10 cellular contexts compared by ENCODE assay signal in the genomic region with DNA sequence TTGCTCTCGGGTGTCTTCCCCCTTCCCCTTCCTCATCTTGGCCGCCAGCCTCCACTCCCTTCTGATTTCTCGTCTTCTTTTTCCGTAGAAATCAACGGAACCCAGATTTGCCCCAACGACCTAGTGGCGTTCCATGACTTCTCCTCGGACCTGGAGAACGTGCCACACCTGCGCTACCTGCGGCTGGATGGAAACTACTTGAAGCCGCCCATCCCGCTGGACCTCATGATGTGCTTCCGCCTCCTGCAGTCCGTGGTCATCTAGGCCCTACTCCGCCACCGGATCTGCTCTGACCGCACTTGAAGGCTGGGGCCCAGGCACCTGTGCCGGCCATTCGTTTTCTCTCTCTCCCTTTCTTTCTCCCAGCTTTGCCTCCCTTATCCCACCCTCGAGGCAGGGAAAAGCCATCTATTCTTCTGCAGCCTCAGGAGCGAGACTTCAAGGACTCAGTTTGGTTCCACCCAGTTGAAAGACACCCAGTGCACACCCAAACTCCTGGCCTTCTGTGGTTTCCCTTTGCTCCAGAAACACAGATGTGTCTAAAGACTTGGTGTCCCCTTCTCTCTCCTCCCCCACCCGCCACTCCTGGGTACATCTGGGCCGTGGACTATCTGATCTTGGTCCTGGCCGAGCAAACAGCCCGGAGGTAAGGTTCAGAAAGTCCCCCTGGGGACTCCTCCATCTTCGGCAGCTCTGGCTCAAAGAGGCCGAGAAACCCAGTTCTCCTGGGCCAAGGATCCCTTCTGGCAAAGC. TPM values are rescaled to one million over a fixed set of nuclear protein-coding genes. Genes with fewer than 3 reads are reported as not detected.
DNase-seq lines count a peak whose midpoint lies in the region; ATAC-seq, FAIRE-seq and TF ChIP-seq lines count a peak whose summit lies in the region.
"Had no signal": no experiment of that assay in that cellular context is flagged by ENCODE, and none has a peak within 500 bp of the region (broad histone marks: within the 10 kb centered on the region; RNA-seq: fewer than 3 reads in every experiment).

No MANE protein-coding gene starts in this region.

- no peak for ATAC-seq in stimulated activated naive CD8-positive, alpha-beta T cell treated with anti-CD3 and anti-CD28 coated beads, Interleukin-15, Interleukin-2, amounts not matched to agents 100 U/mL and 50 U/mL, for 24 hours
- ATAC-seq in naive B cell (ENCODE audit: low read depth in 2 of 2) = no peak

- intact Hi-C loops in colonic mucosa (cut with DNase I) = loop anchor here (2.0 to 10.0 kb wide), 3 partner anchors 46 to 222 kb away; no protein-coding TSS in a partner anchor

- no peaks in the 10 kb centered on the region for H3K9me3 Mint-ChIP-seq in stimulated activated naive CD8-positive, alpha-beta T cell treated with anti-CD3 and anti-CD28 coated beads, Interleukin-15, Interleukin-2, amounts not matched to agents 100 ng/mL and 50 ng/mL, for 24 hours
- no peaks in the 10 kb centered on the region for H3K9me3 Mint-ChIP-seq in naive B cell

- no peaks in the 10 kb centered on the region for H3K27me3 Mint-ChIP-seq in stimulated activated naive CD8-positive, alpha-beta T cell treated with anti-CD3 and anti-CD28 coated beads, Interleukin-15, Interleukin-2, amounts not matched to agents 100 ng/mL and 50 ng/mL, for 24 hours
- peaks cover 0 to 12% (median 10%) of the 10 kb centered on the region in 3 donors for H3K27me3 Mint-ChIP-seq in naive B cell

- H3K4me3 Mint-ChIP-seq in stimulated activated naive CD8-positive, alpha-beta T cell treated with anti-CD3 and anti-CD28 coated beads, Interleukin-15, Interleukin-2, amounts not matched to agents 100 ng/mL and 50 ng/mL, for 24 hours = peak overlapping the region; percentile 74
- H3K4me3 Mint-ChIP-seq in naive B cell = peak overlapping the region; percentile 36 to 90 (median 84)

- H3K4me3 ChIP-seq in colonic mucosa = no peak overlapping the region

- peaks cover 3% of the 10 kb centered on the region for H3K4me1 ChIP-seq in colonic mucosa

- peak overlapping the region; percentile 36 to 71 for H3K9ac ChIP-seq in colonic mucosa (ENCODE audit: low read depth in 2 of 2, low read length in 2 of 2)

- FAIRE-seq in frontal cortex (lab: Jason Lieb, UNC) = no peak

- peaks cover 3% of the 10 kb centered on the region for H3K4me1 Mint-ChIP-seq in stimulated activated naive CD8-positive, alpha-beta T cell treated with anti-CD3 and anti-CD28 coated beads, Interleukin-15, Interleukin-2, amounts not matched to agents 100 ng/mL and 50 ng/mL, for 24 hours (ENCODE audit: low read depth)
- H3K4me1 Mint-ChIP-seq in naive B cell = peaks cover 10 to 13% (median 12%) of the 10 kb centered on the region in 3 donors

- no peak for DNase-seq in stimulated activated naive CD8-positive, alpha-beta T cell treated with anti-CD3 and anti-CD28 coated beads, Interleukin-15, Interleukin-2, amounts not matched to agents 100 U/mL and 50 U/mL, for 24 hours
- DNase-seq in colonic mucosa = no peak
- no peak for DNase-seq in naive B cell
- DNase-seq in NCI-H82 treated with DMSO at 0.1 percent for 48 hours (lab: John Stamatoyannopoulos, UW; ENCODE audit: unreplicated experiment) = no peak
- no peak for DNase-seq in SKM-1 (lab: John Stamatoyannopoulos, UW; ENCODE audit: unreplicated experiment)
- no peak for DNase-seq in AG08395 (ENCODE audit: low spot score)
- no peak for DNase-seq in frontal cortex (ENCODE audit: low spot score in 2 of 2)

- peak overlapping the region; percentile 56 for H3K27ac ChIP-seq in colonic mucosa

- peak overlapping the region; percentile 53 for H3K27ac Mint-ChIP-seq in stimulated activated naive CD8-positive, alpha-beta T cell treated with anti-CD3 and anti-CD28 coated beads, Interleukin-15, Interleukin-2, amounts not matched to agents 100 ng/mL and 50 ng/mL, for 24 hours
- H3K27ac Mint-ChIP-seq in naive B cell = peak overlapping the region in 2 of 6 donors; percentile 37 to 81
- H3K27ac Mint-ChIP-seq: activated CD8-positive, alpha-beta memory T cell treated with anti-CD3 and anti-CD28 coated beads, Interleukin-2, amount 10 ng/mL, durations not matched to agents 7 days and 5 days had no signal

- TF ChIP-seq CTCF in colonic mucosa (IDR thresholded peaks at IDR 0.05) = no peak

- H3K9me3 ChIP-seq in colonic mucosa = no peaks in the 10 kb centered on the region

- no peaks in the 10 kb centered on the region for H3K36me3 Mint-ChIP-seq in stimulated activated naive CD8-positive, alpha-beta T cell treated with anti-CD3 and anti-CD28 coated beads, Interleukin-15, Interleukin-2, amounts not matched to agents 100 ng/mL and 50 ng/mL, for 24 hours (ENCODE audit: low read depth)
- H3K36me3 Mint-ChIP-seq in naive B cell = no peaks in the 10 kb centered on the region
- H3K36me3 Mint-ChIP-seq: activated CD8-positive, alpha-beta memory T cell treated with anti-CD3 and anti-CD28 coated beads, Interleukin-2, amount 10 ng/mL, durations not matched to agents 7 days and 5 days had no signal

- H3K36me3 ChIP-seq in colonic mucosa = no peaks in the 10 kb centered on the region

- no peaks in the 10 kb centered on the region for H3K27me3 ChIP-seq in colonic mucosa

RNA-seq across cellular contexts. Expression of a gene that starts 7.2 kb away (rescaled TPM):
- total RNA-seq in colonic mucosa = not detected
- polyA plus RNA-seq in naive B cell (ENCODE audit: low read depth in 6 of 6) = not detected
- not detected for total RNA-seq in frontal cortex
- total RNA-seq: activated CD8-positive, alpha-beta memory T cell treated with anti-CD3 and anti-CD28 coated beads, Interleukin-2, amount 10 ng/mL, durations not matched to agents 7 days and 5 days; kidney epithelial cell had no signal

RNA-seq across cellular contexts. Expression of a gene that starts 11.2 kb away (rescaled TPM):
- 1 to 10 TPM; 2.4 to 9.3 TPM for total RNA-seq in colonic mucosa
- not detected for polyA plus RNA-seq in naive B cell (ENCODE audit: low read depth in 6 of 6)
- total RNA-seq in frontal cortex = 0.41 TPM
- total RNA-seq: activated CD8-positive, alpha-beta memory T cell treated with anti-CD3 and anti-CD28 coated beads, Interleukin-2, amount 10 ng/mL, durations not matched to agents 7 days and 5 days had no signal
